11 cellular contexts compared by ENCODE assay signal in genomic region chr2:172430027-172430426, GRCh38. TPM values are rescaled to one million over a fixed set of nuclear protein-coding genes. Genes with fewer than 3 reads are reported as not detected.
DNase-seq lines count a peak whose midpoint lies in the region; ATAC-seq and TF ChIP-seq lines count a peak whose summit lies in the region.
"Had no signal": no experiment of that assay in that cellular context is flagged by ENCODE, and none has a peak within 500 bp of the region (broad histone marks: within the 10 kb centered on the region; RNA-seq: fewer than 3 reads in every experiment).

No MANE protein-coding gene starts in this region.

- H3K36me3 ChIP-seq in HUES48 (ENCODE audit: control insufficient read depth, insufficient read depth, low read length) (no peaks in the 10 kb centered on the region), iPS-18a (ENCODE audit: control insufficient read depth, low read depth, low read length) (no peaks in the 10 kb centered on the region), spleen (no peaks in the 10 kb centered on the region)
- H3K36me3 ChIP-seq: SJSA1, tibial artery had no signal

- peak overlapping the region; percentile 20 for H3K4me3 Mint-ChIP-seq in activated naive CD8-positive, alpha-beta T cell treated with anti-CD3 and anti-CD28 coated beads for 36 hours

- no peak for DNase-seq in activated naive CD8-positive, alpha-beta T cell treated with anti-CD3 and anti-CD28 coated beads for 36 hours
- DNase-seq in spleen = no peak
- no peak for DNase-seq in NCI-H1436 treated with DMSO at 0.1 percent for 48 hours (lab: John Stamatoyannopoulos, UW)
- DNase-seq in NCI-H2107 treated with DMSO at 0.1 percent for 48 hours (lab: John Stamatoyannopoulos, UW; ENCODE audit: unreplicated experiment) = no peak
- DNase-seq: DMS 273 treated with DMSO at 0.1 percent for 48 hours, NCI-H446 treated with DMSO at 0.1 percent for 48 hours, tibial artery had no signal

- H3K9ac ChIP-seq in HUES48 (ENCODE audit: low read depth, low read length) = no peak overlapping the region
- H3K9ac ChIP-seq in iPS-18a (ENCODE audit: low read length) = no peak overlapping the region

- TF ChIP-seq POLR2A in spleen (IDR thresholded peaks at IDR 0.05) = no peak

- H3K27ac Mint-ChIP-seq in activated naive CD8-positive, alpha-beta T cell treated with anti-CD3 and anti-CD28 coated beads for 36 hours = peak overlapping the region; percentile 11

- no peaks in the 10 kb centered on the region for H3K36me3 Mint-ChIP-seq in activated naive CD8-positive, alpha-beta T cell treated with anti-CD3 and anti-CD28 coated beads for 36 hours

- H3K9me3 Mint-ChIP-seq in activated naive CD8-positive, alpha-beta T cell treated with anti-CD3 and anti-CD28 coated beads for 36 hours = no peaks in the 10 kb centered on the region

- ATAC-seq in HG03571 (IDR thresholded peaks at IDR 0.05; ENCODE audit: unreplicated experiment) = no peak

- 50 to 70% (median 66%) methylated on average over 1 of the region's 1 CpG for WGBS in spleen, 5 donors

- TF ChIP-seq CTCF in spleen (IDR thresholded peaks at IDR 0.05 in 8 of 11, conservative IDR thresholded peaks at IDR 0.05 in 3 of 11) = no peak

- H3K27me3 ChIP-seq in HUES48 (ENCODE audit: control insufficient read depth, insufficient read depth, low read length) (no peaks in the 10 kb centered on the region), iPS-18a (ENCODE audit: control insufficient read depth, insufficient read depth, low read length) (peaks cover 9% of the 10 kb centered on the region), spleen (replicated peaks in 1 of 7) (peaks cover 0 to 47% (median 0%) of the 10 kb centered on the region in 7 donors)
- H3K27me3 ChIP-seq: SJSA1, tibial artery had no signal

- no peaks in the 10 kb centered on the region for H3K27me3 Mint-ChIP-seq in activated naive CD8-positive, alpha-beta T cell treated with anti-CD3 and anti-CD28 coated beads for 36 hours

- H3K4me1 Mint-ChIP-seq in activated naive CD8-positive, alpha-beta T cell treated with anti-CD3 and anti-CD28 coated beads for 36 hours = peaks cover 67% of the 10 kb centered on the region

- intact Hi-C loops in spleen (cut with DNase I; ENCODE audit: low total_unique reads) = no loop called here

- H3K4me3 ChIP-seq in HUES48 (ENCODE audit: low read depth, low read length) (peak overlapping the region; percentile 74; the same call in 1 of the 2 replicates), iPS-18a (ENCODE audit: low read length) (peak overlapping the region; percentile 90), spleen (peak overlapping the region in 6 of 8 donors; percentile 63 to 87 (median 84))
- H3K4me3 ChIP-seq: SJSA1 had no signal

- H3K27ac ChIP-seq in HUES48 (ENCODE audit: low read depth, low read length) (no peak overlapping the region), iPS-18a (ENCODE audit: low read length) (no peak overlapping the region), spleen (peak overlapping the region in 7 of 8 donors; percentile 48 to 90 (median 86))
- H3K27ac ChIP-seq: SJSA1 had no signal

- no peaks in the 10 kb centered on the region for H3K9me3 ChIP-seq in HUES48 (ENCODE audit: control insufficient read depth, insufficient read depth, low read length)
- H3K9me3 ChIP-seq in iPS-18a (ENCODE audit: control insufficient read depth, low read depth, low read length) = no peaks in the 10 kb centered on the region
- no peaks in the 10 kb centered on the region for H3K9me3 ChIP-seq in spleen
- H3K9me3 ChIP-seq: tibial artery had no signal

- H3K4me1 ChIP-seq in HUES48 (ENCODE audit: control insufficient read depth, insufficient read depth, low read length) = peaks cover 77% of the 10 kb centered on the region
- H3K4me1 ChIP-seq in iPS-18a (ENCODE audit: control insufficient read depth, low read depth, low read length) = peaks cover 59% of the 10 kb centered on the region
- peaks cover 12 to 92% (median 60%) of the 10 kb centered on the region in 6 donors for H3K4me1 ChIP-seq in spleen

RNA-seq across cellular contexts. Expression of gene ITGA6, which starts 2.6 kb away (rescaled TPM):
- 10 to 100 TPM in 1 of 2 experiments, 1 to 10 TPM in 1; 9.6 to 10.2 TPM for total RNA-seq in activated naive CD8-positive, alpha-beta T cell treated with anti-CD3 and anti-CD28 coated beads for 36 hours
- 100 to 1,000 TPM in 5 of 7 donors, 10 to 100 TPM in 2; 54.6 to 172 (median 114) TPM for total RNA-seq in spleen
- polyA plus RNA-seq in spleen = 10 to 100 TPM in 1 of 3 donors, 1 to 10 TPM in 2; 6.9 to 18.1 (median 8.2) TPM

Comparison
In these comparisons a context has a peak if more than half of its experiments do, and no peak if none do; other contexts are left out.
1. H3K27ac ChIP-seq: peak in spleen (7 of 8); none in HUES48 (single experiment) and iPS-18a (single experiment).
2. RNA of gene ITGA6, which starts 2.6 kb away (total RNA-seq): 54.6 to 172 TPM in spleen; 9.6 to 10.2 TPM in activated naive CD8-positive, alpha-beta T cell treated with anti-CD3 and anti-CD28 coated beads for 36 hours; every median in the first group is over 4 times any median in the second.
3. Peak in every context shown above with its lines, with median percentiles within 50 percentile points of each other: H3K4me3 ChIP-seq.